In genomic region chr2:122634261-122634660, GRCh38 we compare ENCODE assay signal across 13 cellular contexts.
DNase-seq lines count a peak whose midpoint lies in the region; ATAC-seq and TF ChIP-seq lines count a peak whose summit lies in the region.
"Had no signal": no experiment of that assay in that cellular context is flagged by ENCODE, and none has a peak within 500 bp of the region (broad histone marks: within the 10 kb centered on the region; RNA-seq: fewer than 3 reads in every experiment).

No MANE protein-coding gene starts in this region.

- CTCF ChIA-PET in A673 (lab: Charles Lee), result no interaction called here

- ATAC-seq in GM23338, result no peak
- ATAC-seq: right cardiac atrium had no signal

- no peak for TF ChIP-seq CTCF in A673 (conservative IDR thresholded peaks at IDR 0.05; ENCODE audit: low read depth, low read length)
- no peak for TF ChIP-seq CTCF in GM23338 (conservative IDR thresholded peaks at IDR 0.05; ENCODE audit: low read depth in 2 of 2)
- no peak for TF ChIP-seq CTCF in nephron progenitor cell (IDR thresholded peaks at IDR 0.05)

- intact Hi-C loops in A673 (cut with micrococcal nuclease; ENCODE audit: unreplicated experiment), result no loop called here

- POLR2A ChIA-PET in A673 (lab: Charles Lee; ENCODE audit: low non-redundant PET), result no interaction called here

- H3K9me2 ChIP-seq in GM23338 (ENCODE audit: insufficient read depth), result peaks cover 8% of the 10 kb centered on the region

- H3K27ac Mint-ChIP-seq in GM23338, result no peak overlapping the region
- no peak overlapping the region for H3K27ac Mint-ChIP-seq in nephron progenitor cell
- H3K27ac Mint-ChIP-seq: B cell had no signal

- peak overlapping the region; percentile 90; the same call in 1 of the 2 replicates for H2AFZ ChIP-seq in GM23338

- no peaks in the 10 kb centered on the region for H3F3A ChIP-seq in GM23338 (replicated peaks; ENCODE audit: low read depth)

- peaks cover 14% of the 10 kb centered on the region for H3K4me1 ChIP-seq in A673 (ENCODE audit: insufficient read depth, low read length, poor library complexity, severe bottlenecking)
- H3K4me1 ChIP-seq in GM23338 (ENCODE audit: insufficient read depth), result no peaks in the 10 kb centered on the region

- H3K4me3 ChIP-seq in A673 (ENCODE audit: low read depth, low read length, poor library complexity, severe bottlenecking) (no peak overlapping the region), GM23338 (no peak overlapping the region)
- H3K4me3 ChIP-seq: tibial nerve had no signal

- no peak overlapping the region for H3K4me3 Mint-ChIP-seq in GM23338
- no peak overlapping the region for H3K4me3 Mint-ChIP-seq in nephron progenitor cell
- H3K4me3 Mint-ChIP-seq: B cell had no signal

- H3K36me3 Mint-ChIP-seq in GM23338 (ENCODE audit: low read depth), result no peaks in the 10 kb centered on the region
- no peaks in the 10 kb centered on the region for H3K36me3 Mint-ChIP-seq in nephron progenitor cell (ENCODE audit: low read depth)

- BruUV-seq in A673 (replicated peaks; lab: Mats Ljungman, UMichigan), result no TSS peak

- H3K27me3 ChIP-seq in A673 (replicated peaks; ENCODE audit: insufficient read depth, low read depth, low read length, poor library complexity), result no peaks in the 10 kb centered on the region
- no peaks in the 10 kb centered on the region for H3K27me3 ChIP-seq in GM23338 (ENCODE audit: insufficient read depth)
- H3K27me3 ChIP-seq: tibial nerve had no signal

- H3K4me1 Mint-ChIP-seq in GM23338, result peaks cover 1% of the 10 kb centered on the region; the same call in 1 of the 3 replicates
- H3K4me1 Mint-ChIP-seq in nephron progenitor cell, result peaks cover 15% of the 10 kb centered on the region
- H3K4me1 Mint-ChIP-seq: B cell had no signal

- H3K9me3 ChIP-seq in A673 (ENCODE audit: low read depth, low read length, poor library complexity, severe bottlenecking), result no peaks in the 10 kb centered on the region
- H3K9me3 ChIP-seq: tibial nerve had no signal

- no peak overlapping the region for H3K27ac ChIP-seq in A673 (ENCODE audit: low read depth, low read length, poor library complexity, severe bottlenecking)
- H3K27ac ChIP-seq in GM23338 (ENCODE audit: low read depth), result no peak overlapping the region
- H3K27ac ChIP-seq: tibial nerve had no signal

- H3K36me3 ChIP-seq in A673 (ENCODE audit: insufficient read depth, low read length, poor library complexity, severe bottlenecking) (no peaks in the 10 kb centered on the region), GM23338 (ENCODE audit: insufficient read depth) (no peaks in the 10 kb centered on the region)
- H3K36me3 ChIP-seq: tibial nerve had no signal

- no peak overlapping the region for H3K4me2 ChIP-seq in GM23338

- no peaks in the 10 kb centered on the region for H3K9me3 Mint-ChIP-seq in GM23338
- no peaks in the 10 kb centered on the region for H3K9me3 Mint-ChIP-seq in nephron progenitor cell

- DNase-seq in A673 (ENCODE audit: low spot score), result peak; percentile 81
- DNase-seq in GM23338 (ENCODE audit: low spot score), result no peak
- DNase-seq in amniotic epithelial cell (ENCODE audit: low read depth), result peak; percentile 93
- DNase-seq in hepatic stellate cell (ENCODE audit: low spot score), result peak; percentile 37
- no peak for DNase-seq in NCI-H2227 treated with DMSO at 0.1 percent for 48 hours (lab: John Stamatoyannopoulos, UW)
- no peak for DNase-seq in putamen (ENCODE audit: low spot score)
- no peak for DNase-seq in nephron progenitor cell
- DNase-seq in NCI-H1105 treated with DMSO at 0.1 percent for 48 hours (lab: John Stamatoyannopoulos, UW), result no peak
- DNase-seq: hippocampal formation, NCI-H1417, right cardiac atrium had no signal

- no peaks in the 10 kb centered on the region for H3K79me2 ChIP-seq in GM23338 (replicated peaks; ENCODE audit: insufficient read depth)

- H3K27me3 Mint-ChIP-seq in GM23338 (ENCODE audit: insufficient read depth, low read depth, poor library complexity), result no peaks in the 10 kb centered on the region
- H3K27me3 Mint-ChIP-seq in nephron progenitor cell (ENCODE audit: low read depth, poor library complexity), result peaks cover 5% of the 10 kb centered on the region
- H3K27me3 Mint-ChIP-seq: B cell had no signal

- no peaks in the 10 kb centered on the region for H4K20me1 ChIP-seq in GM23338 (replicated peaks; ENCODE audit: insufficient read depth)

TF ChIP-seq in GM23338, 12 proteins besides CTCF, POLR2A, EP300 and RAD21 (continues in another document):
- TF ChIP-seq REST (IDR thresholded peaks at IDR 0.05; ENCODE audit: unreplicated experiment) (no peak), EZH2phosphoT487 (IDR thresholded peaks at IDR 0.05; ENCODE audit: unreplicated experiment) (no peak), ZNF114 (CRISPR knock-in tag; IDR thresholded peaks at IDR 0.05) (no peak), STAT1 (IDR thresholded peaks at IDR 0.05; ENCODE audit: unreplicated experiment) (no peak), POLR2AphosphoS5 (IDR thresholded peaks at IDR 0.05; ENCODE audit: low read depth) (no peak), ZNF331 (CRISPR knock-in tag; IDR thresholded peaks at IDR 0.05; ENCODE audit: low read depth) (no peak), CREB1 (CRISPR knock-in tag; IDR thresholded peaks at IDR 0.05; ENCODE audit: low read depth) (no peak)

Comparison
In these comparisons a context has a peak if more than half of its experiments do, and no peak if none do; other contexts are left out.
1. DNase-seq: peak in A673 (single experiment), amniotic epithelial cell (single experiment) and hepatic stellate cell (single experiment); none in GM23338 (single experiment), NCI-H2227 treated with DMSO at 0.1 percent for 48 hours (single experiment), putamen (single experiment), nephron progenitor cell (single experiment) and NCI-H1105 treated with DMSO at 0.1 percent for 48 hours (single experiment).